Comparison of ENCODE assay signal across 17 cellular contexts in the genomic region with DNA sequence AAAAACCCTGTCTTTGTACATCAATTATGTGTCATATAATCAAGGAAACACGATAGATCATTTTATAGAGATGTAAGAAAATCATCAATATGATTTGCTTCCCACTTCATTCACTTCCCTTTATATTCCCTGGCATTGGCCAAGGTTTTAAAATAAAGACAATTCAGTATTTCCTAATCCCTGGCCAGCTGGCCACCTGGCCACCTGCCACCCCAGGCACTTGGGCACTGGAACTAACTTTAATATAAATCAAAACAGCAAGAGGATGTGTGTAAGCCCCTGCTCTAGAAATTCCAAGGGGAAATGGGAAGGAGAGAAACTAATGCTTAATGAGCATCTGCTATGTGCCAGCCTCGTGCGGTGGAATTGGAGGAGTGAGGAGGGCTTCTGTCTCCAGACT. TPM values are rescaled to one million over a fixed set of nuclear protein-coding genes. Genes with fewer than 3 reads are reported as not detected.
DNase-seq lines count a peak whose midpoint lies in the region; ATAC-seq and TF ChIP-seq lines count a peak whose summit lies in the region.
"Had no signal": no experiment of that assay in that cellular context is flagged by ENCODE, and none has a peak within 500 bp of the region (broad histone marks: within the 10 kb centered on the region; RNA-seq: fewer than 3 reads in every experiment).

No MANE protein-coding gene starts in this region.

- H3K36me3 ChIP-seq in CD8-positive, alpha-beta memory T cell (ENCODE audit: insufficient read depth, low read length) = no peaks in the 10 kb centered on the region
- no peaks in the 10 kb centered on the region for H3K36me3 ChIP-seq in MM.1S (replicated peaks; ENCODE audit: insufficient read depth, low read length)
- H3K36me3 ChIP-seq: BE2C had no signal

- H3K4me1 Mint-ChIP-seq in CD8-positive, alpha-beta memory T cell = peaks cover 30 to 42% (median 31%) of the 10 kb centered on the region in 3 donors
- peaks cover 73% of the 10 kb centered on the region for H3K4me1 Mint-ChIP-seq in brain
- peaks cover 23 to 57% (median 49%) of the 10 kb centered on the region in 4 donors for H3K4me1 Mint-ChIP-seq in naive thymus-derived CD8-positive, alpha-beta T cell

- no peaks in the 10 kb centered on the region for H3K9me3 Mint-ChIP-seq in CD8-positive, alpha-beta memory T cell
- no peaks in the 10 kb centered on the region for H3K9me3 Mint-ChIP-seq in brain
- no peaks in the 10 kb centered on the region for H3K9me3 Mint-ChIP-seq in naive thymus-derived CD8-positive, alpha-beta T cell
- H3K9me3 Mint-ChIP-seq: CD4-positive, alpha-beta T cell had no signal

- no peak overlapping the region for H3K4me3 Mint-ChIP-seq in CD8-positive, alpha-beta memory T cell
- no peak overlapping the region for H3K4me3 Mint-ChIP-seq in brain
- no peak overlapping the region for H3K4me3 Mint-ChIP-seq in naive thymus-derived CD8-positive, alpha-beta T cell
- H3K4me3 Mint-ChIP-seq: CD4-positive, alpha-beta T cell had no signal

- peaks cover 6% of the 10 kb centered on the region; the same call in 1 of the 2 replicates for H3F3A ChIP-seq in MM.1S (ENCODE audit: insufficient read depth, low read length)

- DNase-seq in CD8-positive, alpha-beta memory T cell = no peak
- no peak for DNase-seq in MM.1S
- no peak for DNase-seq in naive thymus-derived CD8-positive, alpha-beta T cell
- no peak for DNase-seq in central memory CD4-positive, alpha-beta T cell
- no peak for DNase-seq in mucosa of gallbladder (ENCODE audit: low spot score)
- DNase-seq: BE2C; CD4-positive, alpha-beta T cell; DND-41; NCI-H1092 treated with DMSO at 0.1 percent for 48 hours; NCI-H2081 treated with DMSO at 0.1 percent for 48 hours; NCI-H526 had no signal

- no peak overlapping the region for H3K4me2 ChIP-seq in MM.1S (ENCODE audit: low read depth, low read length)

- H3K9me2 ChIP-seq in MM.1S (replicated peaks; ENCODE audit: insufficient read depth, low read length) = no peaks in the 10 kb centered on the region

- peak overlapping the region in 5 of 8 donors; percentile 3 to 71 (median 51) for H3K27ac Mint-ChIP-seq in CD8-positive, alpha-beta memory T cell
- H3K27ac Mint-ChIP-seq in brain = peak overlapping the region; percentile 27 to 84 (median 56)
- peak overlapping the region in 7 of 10 donors; percentile 18 to 78 (median 49) for H3K27ac Mint-ChIP-seq in naive thymus-derived CD8-positive, alpha-beta T cell
- H3K27ac Mint-ChIP-seq: CD4-positive, alpha-beta T cell had no signal

- no peaks in the 10 kb centered on the region for H3K27me3 ChIP-seq in CD8-positive, alpha-beta memory T cell (ENCODE audit: insufficient read depth, low read length, poor library complexity, severe bottlenecking)
- no peaks in the 10 kb centered on the region for H3K27me3 ChIP-seq in MM.1S (replicated peaks; ENCODE audit: insufficient read depth, low read length)
- H3K27me3 ChIP-seq: BE2C had no signal

- H3K27ac ChIP-seq in CD8-positive, alpha-beta memory T cell (ENCODE audit: low read depth, low read length) = no peak overlapping the region
- peak overlapping the region; percentile 27; the same call in 1 of the 2 replicates for H3K27ac ChIP-seq in MM.1S (ENCODE audit: low read length)
- H3K27ac ChIP-seq: SK-N-MC had no signal

- H3K79me2 ChIP-seq in MM.1S (ENCODE audit: low read length) = no peaks in the 10 kb centered on the region

- H3K27me3 Mint-ChIP-seq in CD8-positive, alpha-beta memory T cell = peaks cover 0 to 1% of the 10 kb centered on the region in 2 donors
- H3K27me3 Mint-ChIP-seq in brain = peaks cover 3% of the 10 kb centered on the region
- H3K27me3 Mint-ChIP-seq in naive thymus-derived CD8-positive, alpha-beta T cell = peaks cover 0 to 4% (median 0%) of the 10 kb centered on the region in 5 donors
- H3K27me3 Mint-ChIP-seq: CD4-positive, alpha-beta T cell had no signal

- ATAC-seq in naive thymus-derived CD8-positive, alpha-beta T cell = no peak
- ATAC-seq in GM21528 (IDR thresholded peaks at IDR 0.05; ENCODE audit: low FRiP score, unreplicated experiment) = no peak
- no peak for ATAC-seq in GM18502 (IDR thresholded peaks at IDR 0.05; ENCODE audit: poor library complexity, unreplicated experiment)
- ATAC-seq: GM12878, Right ventricle myocardium inferior had no signal

- no peak overlapping the region for H3K4me3 ChIP-seq in CD8-positive, alpha-beta memory T cell (ENCODE audit: low read length)
- H3K4me3 ChIP-seq in MM.1S (ENCODE audit: low read length) = no peak overlapping the region
- H3K4me3 ChIP-seq: GM12878, SK-N-MC had no signal

- H3K9ac ChIP-seq in MM.1S (ENCODE audit: low read length) = no peak overlapping the region

- no peak overlapping the region for H2AFZ ChIP-seq in MM.1S (ENCODE audit: low read length)

- no peaks in the 10 kb centered on the region for H4K20me1 ChIP-seq in MM.1S (ENCODE audit: insufficient read depth, low read length)

- no peak for TF ChIP-seq CTCF in MM.1S (IDR thresholded peaks at IDR 0.05; ENCODE audit: low read length)
- no peak for TF ChIP-seq CTCF in brain (conservative IDR thresholded peaks at IDR 0.05)

- no peaks in the 10 kb centered on the region for H3K36me3 Mint-ChIP-seq in CD8-positive, alpha-beta memory T cell
- no peaks in the 10 kb centered on the region for H3K36me3 Mint-ChIP-seq in brain
- no peaks in the 10 kb centered on the region for H3K36me3 Mint-ChIP-seq in naive thymus-derived CD8-positive, alpha-beta T cell

- CTCF ChIA-PET in CD8-positive, alpha-beta memory T cell (lab: Charles Lee) = no interaction called here

- peaks cover 20% of the 10 kb centered on the region for H3K4me1 ChIP-seq in CD8-positive, alpha-beta memory T cell (ENCODE audit: insufficient read depth, low read length)
- H3K4me1 ChIP-seq in MM.1S (ENCODE audit: low read length) = peaks cover 20% of the 10 kb centered on the region

- H3K9me3 ChIP-seq in CD8-positive, alpha-beta memory T cell (ENCODE audit: low read length) = no peaks in the 10 kb centered on the region
- H3K9me3 ChIP-seq in MM.1S (replicated peaks; ENCODE audit: insufficient read depth, low read length) = no peaks in the 10 kb centered on the region
- H3K9me3 ChIP-seq: BE2C had no signal

- POLR2A ChIA-PET in CD8-positive, alpha-beta memory T cell (lab: Charles Lee) = no interaction called here
- POLR2A ChIA-PET in naive thymus-derived CD8-positive, alpha-beta T cell (lab: Charles Lee) = interaction anchor here (1.2 to 21.5 kb wide), 5 partner anchors 8 to 59 kb away, joined by 3 to 544 read pairs (median 15); partner anchors contain the start of gene TOB1

RNA-seq across cellular contexts. Expression of gene TOB1, which starts 58.6 kb away (rescaled TPM):
- 10 to 100 TPM; 32.6 to 34.5 TPM for total RNA-seq in CD8-positive, alpha-beta memory T cell
- 53.4 TPM for polyA plus RNA-seq in CD8-positive, alpha-beta memory T cell
- polyA plus RNA-seq in brain (ENCODE audit: insufficient read depth, low read depth, low replicate concordance) = 14.6 TPM
- total RNA-seq in naive thymus-derived CD8-positive, alpha-beta T cell = 100 to 1,000 TPM in 1 of 2 experiments, 10 to 100 TPM in 1; 86.8 to 107 TPM
- 100 to 1,000 TPM in 1 of 3 donors, 10 to 100 TPM in 2; 42.9 to 114 (median 65.1) TPM for polyA plus RNA-seq in naive thymus-derived CD8-positive, alpha-beta T cell
- total RNA-seq in mucosa of gallbladder = 134 TPM
